Comparison of ENCODE assay signal across 1 cellular context in genomic region chr9:18478517-18479361, GRCh38.
TF ChIP-seq lines count a peak whose summit lies in the region.

No MANE protein-coding gene starts in this region.

TF ChIP-seq in IMR-90, 13 proteins besides CTCF, POLR2A, EP300 and RAD21 (continued from another document):
- TF ChIP-seq MXI1 (IDR thresholded peaks at IDR 0.05; ENCODE audit: borderline replicate concordance, low read depth, low read length), result no peak
- no peak for TF ChIP-seq ELK1 (IDR thresholded peaks at IDR 0.05; ENCODE audit: borderline replicate concordance, low read depth, low read length)
- TF ChIP-seq RFX5 (IDR thresholded peaks at IDR 0.05; ENCODE audit: low read depth, low read length), result no peak
- no peak for TF ChIP-seq MAZ (IDR thresholded peaks at IDR 0.05; ENCODE audit: borderline replicate concordance, low read depth, low read length)
- TF ChIP-seq FOS (IDR thresholded peaks at IDR 0.05; ENCODE audit: low read depth, low read length), result no peak
- no peak for TF ChIP-seq BHLHE40 (IDR thresholded peaks at IDR 0.05; ENCODE audit: low read depth, low read length)
- no peak for TF ChIP-seq RCOR1 (IDR thresholded peaks at IDR 0.05; ENCODE audit: insufficient replicate concordance, low read length)
